1 cellular context compared by ENCODE assay signal in the genomic region with DNA sequence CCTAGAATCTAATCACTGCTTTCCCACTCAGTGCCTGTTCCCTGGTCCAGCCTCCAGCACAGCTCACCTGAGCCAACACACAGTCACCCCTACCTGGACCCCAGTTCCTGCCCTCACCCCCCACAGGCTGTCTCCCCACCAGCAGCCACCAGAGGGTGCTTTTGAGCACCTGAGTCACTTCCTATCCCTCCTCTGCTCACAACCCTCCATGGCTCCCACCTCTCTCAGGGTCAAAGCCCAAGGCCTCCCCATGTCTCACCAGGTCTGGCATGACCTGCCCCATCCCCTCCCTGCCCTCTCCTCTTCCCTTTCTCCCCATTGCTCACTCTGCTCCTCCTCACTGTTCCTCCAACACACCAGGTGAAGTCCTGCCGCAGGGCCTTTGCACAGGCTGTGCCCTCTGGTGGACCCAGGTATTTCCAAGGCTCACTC.
A peak's percentile ranks its signal among the peaks of the same experiment; 100 is the strongest.
TF ChIP-seq lines count a peak whose summit lies in the region.

No MANE protein-coding gene starts in this region.

TF ChIP-seq in HEK293, 187 proteins besides CTCF, POLR2A, EP300 and RAD21 (continued from another document):
- TF ChIP-seq, protein P1, sequence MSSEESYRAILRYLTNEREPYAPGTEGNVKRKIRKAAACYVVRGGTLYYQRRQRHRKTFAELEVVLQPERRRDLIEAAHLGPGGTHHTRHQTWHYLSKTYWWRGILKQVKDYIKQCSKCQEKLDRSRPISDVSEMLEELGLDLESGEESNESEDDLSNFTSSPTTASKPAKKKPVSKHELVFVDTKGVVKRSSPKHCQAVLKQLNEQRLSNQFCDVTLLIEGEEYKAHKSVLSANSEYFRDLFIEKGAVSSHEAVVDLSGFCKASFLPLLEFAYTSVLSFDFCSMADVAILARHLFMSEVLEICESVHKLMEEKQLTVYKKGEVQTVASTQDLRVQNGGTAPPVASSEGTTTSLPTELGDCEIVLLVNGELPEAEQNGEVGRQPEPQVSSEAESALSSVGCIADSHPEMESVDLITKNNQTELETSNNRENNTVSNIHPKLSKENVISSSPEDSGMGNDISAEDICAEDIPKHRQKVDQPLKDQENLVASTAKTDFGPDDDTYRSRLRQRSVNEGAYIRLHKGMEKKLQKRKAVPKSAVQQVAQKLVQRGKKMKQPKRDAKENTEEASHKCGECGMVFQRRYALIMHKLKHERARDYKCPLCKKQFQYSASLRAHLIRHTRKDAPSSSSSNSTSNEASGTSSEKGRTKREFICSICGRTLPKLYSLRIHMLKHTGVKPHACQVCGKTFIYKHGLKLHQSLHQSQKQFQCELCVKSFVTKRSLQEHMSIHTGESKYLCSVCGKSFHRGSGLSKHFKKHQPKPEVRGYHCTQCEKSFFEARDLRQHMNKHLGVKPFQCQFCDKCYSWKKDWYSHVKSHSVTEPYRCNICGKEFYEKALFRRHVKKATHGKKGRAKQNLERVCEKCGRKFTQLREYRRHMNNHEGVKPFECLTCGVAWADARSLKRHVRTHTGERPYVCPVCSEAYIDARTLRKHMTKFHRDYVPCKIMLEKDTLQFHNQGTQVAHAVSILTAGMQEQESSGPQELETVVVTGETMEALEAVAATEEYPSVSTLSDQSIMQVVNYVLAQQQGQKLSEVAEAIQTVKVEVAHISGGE (tag by site-specific recombination; conservative IDR thresholded peaks at IDR 0.05; ENCODE audit: low read depth): no peak
- no peak for TF ChIP-seq ZNF121 (tag by site-specific recombination; IDR thresholded peaks at IDR 0.05)
- no peak for TF ChIP-seq TRIM28 (IDR thresholded peaks at IDR 0.05; ENCODE audit: borderline replicate concordance, low read length)
- TF ChIP-seq, protein P2, sequence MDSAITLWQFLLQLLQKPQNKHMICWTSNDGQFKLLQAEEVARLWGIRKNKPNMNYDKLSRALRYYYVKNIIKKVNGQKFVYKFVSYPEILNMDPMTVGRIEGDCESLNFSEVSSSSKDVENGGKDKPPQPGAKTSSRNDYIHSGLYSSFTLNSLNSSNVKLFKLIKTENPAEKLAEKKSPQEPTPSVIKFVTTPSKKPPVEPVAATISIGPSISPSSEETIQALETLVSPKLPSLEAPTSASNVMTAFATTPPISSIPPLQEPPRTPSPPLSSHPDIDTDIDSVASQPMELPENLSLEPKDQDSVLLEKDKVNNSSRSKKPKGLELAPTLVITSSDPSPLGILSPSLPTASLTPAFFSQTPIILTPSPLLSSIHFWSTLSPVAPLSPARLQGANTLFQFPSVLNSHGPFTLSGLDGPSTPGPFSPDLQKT (IDR thresholded peaks at IDR 0.05; ENCODE audit: borderline replicate concordance, low read depth, low read length): no peak
- no peak for TF ChIP-seq ZNF530 (tag by site-specific recombination; IDR thresholded peaks at IDR 0.05; ENCODE audit: low read depth)
- no peak for TF ChIP-seq ZBTB1 (tag by site-specific recombination; IDR thresholded peaks at IDR 0.05)
- TF ChIP-seq MYNN (tag by site-specific recombination; IDR thresholded peaks at IDR 0.05; ENCODE audit: borderline replicate concordance): no peak
- no peak for TF ChIP-seq ZNF248 (tag by site-specific recombination; IDR thresholded peaks at IDR 0.05)
- TF ChIP-seq ZNF416 (tag by site-specific recombination; IDR thresholded peaks at IDR 0.05): no peak
- TF ChIP-seq ZFP69B (tag by site-specific recombination; IDR thresholded peaks at IDR 0.05): no peak
- TF ChIP-seq MZF1 (tag by site-specific recombination; IDR thresholded peaks at IDR 0.05; ENCODE audit: borderline replicate concordance): no peak
- no peak for TF ChIP-seq ZNF394 (tag by site-specific recombination; IDR thresholded peaks at IDR 0.05; ENCODE audit: borderline replicate concordance)
- no peak for TF ChIP-seq ZNF544 (tag by site-specific recombination; IDR thresholded peaks at IDR 0.05)
- TF ChIP-seq SCRT2 (tag by site-specific recombination; IDR thresholded peaks at IDR 0.05): no peak
- TF ChIP-seq, protein P3, sequence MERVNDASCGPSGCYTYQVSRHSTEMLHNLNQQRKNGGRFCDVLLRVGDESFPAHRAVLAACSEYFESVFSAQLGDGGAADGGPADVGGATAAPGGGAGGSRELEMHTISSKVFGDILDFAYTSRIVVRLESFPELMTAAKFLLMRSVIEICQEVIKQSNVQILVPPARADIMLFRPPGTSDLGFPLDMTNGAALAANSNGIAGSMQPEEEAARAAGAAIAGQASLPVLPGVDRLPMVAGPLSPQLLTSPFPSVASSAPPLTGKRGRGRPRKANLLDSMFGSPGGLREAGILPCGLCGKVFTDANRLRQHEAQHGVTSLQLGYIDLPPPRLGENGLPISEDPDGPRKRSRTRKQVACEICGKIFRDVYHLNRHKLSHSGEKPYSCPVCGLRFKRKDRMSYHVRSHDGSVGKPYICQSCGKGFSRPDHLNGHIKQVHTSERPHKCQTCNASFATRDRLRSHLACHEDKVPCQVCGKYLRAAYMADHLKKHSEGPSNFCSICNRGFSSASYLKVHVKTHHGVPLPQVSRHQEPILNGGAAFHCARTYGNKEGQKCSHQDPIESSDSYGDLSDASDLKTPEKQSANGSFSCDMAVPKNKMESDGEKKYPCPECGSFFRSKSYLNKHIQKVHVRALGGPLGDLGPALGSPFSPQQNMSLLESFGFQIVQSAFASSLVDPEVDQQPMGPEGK (tag by site-specific recombination; IDR thresholded peaks at IDR 0.05): peak; percentile 38; the same call in 1 of the 2 replicates
- TF ChIP-seq, protein P4, sequence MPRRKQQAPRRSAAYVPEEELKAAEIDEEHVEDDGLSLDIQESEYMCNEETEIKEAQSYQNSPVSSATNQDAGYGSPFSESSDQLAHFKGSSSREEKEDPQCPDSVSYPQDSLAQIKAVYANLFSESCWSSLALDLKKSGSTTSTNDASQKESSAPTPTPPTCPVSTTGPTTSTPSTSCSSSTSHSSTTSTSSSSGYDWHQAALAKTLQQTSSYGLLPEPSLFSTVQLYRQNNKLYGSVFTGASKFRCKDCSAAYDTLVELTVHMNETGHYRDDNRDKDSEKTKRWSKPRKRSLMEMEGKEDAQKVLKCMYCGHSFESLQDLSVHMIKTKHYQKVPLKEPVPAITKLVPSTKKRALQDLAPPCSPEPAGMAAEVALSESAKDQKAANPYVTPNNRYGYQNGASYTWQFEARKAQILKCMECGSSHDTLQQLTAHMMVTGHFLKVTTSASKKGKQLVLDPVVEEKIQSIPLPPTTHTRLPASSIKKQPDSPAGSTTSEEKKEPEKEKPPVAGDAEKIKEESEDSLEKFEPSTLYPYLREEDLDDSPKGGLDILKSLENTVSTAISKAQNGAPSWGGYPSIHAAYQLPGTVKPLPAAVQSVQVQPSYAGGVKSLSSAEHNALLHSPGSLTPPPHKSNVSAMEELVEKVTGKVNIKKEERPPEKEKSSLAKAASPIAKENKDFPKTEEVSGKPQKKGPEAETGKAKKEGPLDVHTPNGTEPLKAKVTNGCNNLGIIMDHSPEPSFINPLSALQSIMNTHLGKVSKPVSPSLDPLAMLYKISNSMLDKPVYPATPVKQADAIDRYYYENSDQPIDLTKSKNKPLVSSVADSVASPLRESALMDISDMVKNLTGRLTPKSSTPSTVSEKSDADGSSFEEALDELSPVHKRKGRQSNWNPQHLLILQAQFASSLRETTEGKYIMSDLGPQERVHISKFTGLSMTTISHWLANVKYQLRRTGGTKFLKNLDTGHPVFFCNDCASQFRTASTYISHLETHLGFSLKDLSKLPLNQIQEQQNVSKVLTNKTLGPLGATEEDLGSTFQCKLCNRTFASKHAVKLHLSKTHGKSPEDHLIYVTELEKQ (tag by site-specific recombination; IDR thresholded peaks at IDR 0.05; ENCODE audit: borderline replicate concordance): no peak
- TF ChIP-seq ZNF37A (tag by site-specific recombination; IDR thresholded peaks at IDR 0.05): no peak
- TF ChIP-seq, protein P5, sequence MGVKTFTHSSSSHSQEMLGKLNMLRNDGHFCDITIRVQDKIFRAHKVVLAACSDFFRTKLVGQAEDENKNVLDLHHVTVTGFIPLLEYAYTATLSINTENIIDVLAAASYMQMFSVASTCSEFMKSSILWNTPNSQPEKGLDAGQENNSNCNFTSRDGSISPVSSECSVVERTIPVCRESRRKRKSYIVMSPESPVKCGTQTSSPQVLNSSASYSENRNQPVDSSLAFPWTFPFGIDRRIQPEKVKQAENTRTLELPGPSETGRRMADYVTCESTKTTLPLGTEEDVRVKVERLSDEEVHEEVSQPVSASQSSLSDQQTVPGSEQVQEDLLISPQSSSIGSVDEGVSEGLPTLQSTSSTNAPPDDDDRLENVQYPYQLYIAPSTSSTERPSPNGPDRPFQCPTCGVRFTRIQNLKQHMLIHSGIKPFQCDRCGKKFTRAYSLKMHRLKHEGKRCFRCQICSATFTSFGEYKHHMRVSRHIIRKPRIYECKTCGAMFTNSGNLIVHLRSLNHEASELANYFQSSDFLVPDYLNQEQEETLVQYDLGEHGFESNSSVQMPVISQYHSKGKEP (tag by site-specific recombination; IDR thresholded peaks at IDR 0.05): no peak
- TF ChIP-seq YY1 (tag by site-specific recombination; IDR thresholded peaks at IDR 0.05): no peak
- no peak for TF ChIP-seq ZNF777 (tag by site-specific recombination; IDR thresholded peaks at IDR 0.05; ENCODE audit: borderline replicate concordance)
- TF ChIP-seq ZNF585B (tag by site-specific recombination; IDR thresholded peaks at IDR 0.05): no peak
- no peak for TF ChIP-seq WT1 (tag by site-specific recombination; IDR thresholded peaks at IDR 0.05)
- TF ChIP-seq, protein P6, sequence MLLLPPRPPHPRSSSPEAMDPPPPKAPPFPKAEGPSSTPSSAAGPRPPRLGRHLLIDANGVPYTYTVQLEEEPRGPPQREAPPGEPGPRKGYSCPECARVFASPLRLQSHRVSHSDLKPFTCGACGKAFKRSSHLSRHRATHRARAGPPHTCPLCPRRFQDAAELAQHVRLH (tag by site-specific recombination; IDR thresholded peaks at IDR 0.05): peak; percentile 90
- TF ChIP-seq ZBTB20 (tag by site-specific recombination; IDR thresholded peaks at IDR 0.05): no peak
- TF ChIP-seq, protein P7, sequence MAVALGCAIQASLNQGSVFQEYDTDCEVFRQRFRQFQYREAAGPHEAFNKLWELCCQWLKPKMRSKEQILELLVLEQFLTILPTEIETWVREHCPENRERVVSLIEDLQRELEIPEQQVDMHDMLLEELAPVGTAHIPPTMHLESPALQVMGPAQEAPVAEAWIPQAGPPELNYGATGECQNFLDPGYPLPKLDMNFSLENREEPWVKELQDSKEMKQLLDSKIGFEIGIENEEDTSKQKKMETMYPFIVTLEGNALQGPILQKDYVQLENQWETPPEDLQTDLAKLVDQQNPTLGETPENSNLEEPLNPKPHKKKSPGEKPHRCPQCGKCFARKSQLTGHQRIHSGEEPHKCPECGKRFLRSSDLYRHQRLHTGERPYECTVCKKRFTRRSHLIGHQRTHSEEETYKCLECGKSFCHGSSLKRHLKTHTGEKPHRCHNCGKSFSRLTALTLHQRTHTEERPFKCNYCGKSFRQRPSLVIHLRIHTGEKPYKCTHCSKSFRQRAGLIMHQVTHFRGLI (tag by site-specific recombination; IDR thresholded peaks at IDR 0.05): no peak
- TF ChIP-seq KLF9 (tag by site-specific recombination; IDR thresholded peaks at IDR 0.05; ENCODE audit: low read depth): no peak
- no peak for TF ChIP-seq ZNF610 (tag by site-specific recombination; IDR thresholded peaks at IDR 0.05; ENCODE audit: borderline replicate concordance)
- TF ChIP-seq GFI1B (tag by site-specific recombination; IDR thresholded peaks at IDR 0.05): no peak
- no peak for TF ChIP-seq SETDB1 (IDR thresholded peaks at IDR 0.05; ENCODE audit: insufficient read length, low read length)
- no peak for TF ChIP-seq ZNF112 (tag by site-specific recombination; IDR thresholded peaks at IDR 0.05)
- TF ChIP-seq ZNF670 (tag by site-specific recombination; IDR thresholded peaks at IDR 0.05; ENCODE audit: low read depth): no peak
- TF ChIP-seq, protein P8, sequence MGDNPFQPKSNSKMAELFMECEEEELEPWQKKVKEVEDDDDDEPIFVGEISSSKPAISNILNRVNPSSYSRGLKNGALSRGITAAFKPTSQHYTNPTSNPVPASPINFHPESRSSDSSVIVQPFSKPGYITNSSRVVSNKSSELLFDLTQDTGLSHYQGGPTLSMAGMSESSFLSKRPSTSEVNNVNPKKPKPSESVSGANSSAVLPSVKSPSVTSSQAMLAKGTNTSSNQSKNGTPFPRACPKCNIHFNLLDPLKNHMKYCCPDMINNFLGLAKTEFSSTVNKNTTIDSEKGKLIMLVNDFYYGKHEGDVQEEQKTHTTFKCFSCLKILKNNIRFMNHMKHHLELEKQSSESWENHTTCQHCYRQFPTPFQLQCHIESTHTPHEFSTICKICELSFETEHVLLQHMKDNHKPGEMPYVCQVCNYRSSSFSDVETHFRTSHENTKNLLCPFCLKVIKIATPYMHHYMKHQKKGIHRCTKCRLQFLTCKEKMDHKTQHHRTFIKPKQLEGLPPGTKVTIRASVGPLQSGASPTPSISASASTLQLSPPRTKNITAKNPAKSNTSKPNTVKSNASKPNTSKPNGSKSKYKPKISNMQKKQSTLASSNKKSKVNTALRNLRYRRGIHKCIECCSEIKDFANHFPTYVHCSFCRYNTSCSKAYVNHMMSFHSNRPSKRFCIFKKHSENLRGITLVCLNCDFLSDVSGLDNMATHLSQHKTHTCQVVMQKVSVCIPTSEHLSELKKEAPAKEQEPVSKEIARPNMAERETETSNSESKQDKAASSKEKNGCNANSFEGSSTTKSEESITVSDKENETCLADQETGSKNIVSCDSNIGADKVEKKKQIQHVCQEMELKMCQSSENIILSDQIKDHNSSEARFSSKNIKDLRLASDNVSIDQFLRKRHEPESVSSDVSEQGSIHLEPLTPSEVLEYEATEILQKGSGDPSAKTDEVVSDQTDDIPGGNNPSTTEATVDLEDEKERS (tag by site-specific recombination; IDR thresholded peaks at IDR 0.05): peak; percentile 94
- TF ChIP-seq ZSCAN16 (tag by site-specific recombination; IDR thresholded peaks at IDR 0.05): no peak
- no peak for TF ChIP-seq GLI4 (tag by site-specific recombination; IDR thresholded peaks at IDR 0.05)
